11 cellular contexts compared by ENCODE assay signal in genomic region chr14:92577321-92577742, GRCh38.
DNase-seq lines count a peak whose midpoint lies in the region; ATAC-seq, FAIRE-seq and TF ChIP-seq lines count a peak whose summit lies in the region.
"Had no signal": no experiment of that assay in that cellular context is flagged by ENCODE, and none has a peak within 500 bp of the region (broad histone marks: within the 10 kb centered on the region; RNA-seq: fewer than 3 reads in every experiment).

No MANE protein-coding gene starts in this region.

- H3K9ac ChIP-seq in Loucy (ENCODE audit: low read depth, low read length, poor library complexity, severe bottlenecking): no peak overlapping the region

- no peak overlapping the region for H3K4me3 ChIP-seq in Loucy (ENCODE audit: low read length, poor library complexity, severe bottlenecking)
- no peak overlapping the region for H3K4me3 ChIP-seq in small intestine (ENCODE audit: low read depth in 1 of 2, low read length in 2 of 2)
- no peak overlapping the region for H3K4me3 ChIP-seq in adrenal gland
- H3K4me3 ChIP-seq: HAP-1 had no signal

- intact Hi-C loops in adrenal gland (cut with DNase I): no loop called here

- no peak overlapping the region for H2AFZ ChIP-seq in Loucy (ENCODE audit: low read length)

- H3F3A ChIP-seq in Loucy (ENCODE audit: low read depth): no peaks in the 10 kb centered on the region

- no peak for TF ChIP-seq POLR2A in adrenal gland (IDR thresholded peaks at IDR 0.05)

- DNase-seq in NK-92 treated with Interleukin-12 subunit alpha and Interleukin-12 subunit beta, amount 100 ng/mL, for 24 hours (lab: John Stamatoyannopoulos, UW): peak; percentile 50
- DNase-seq in NK-92 (lab: John Stamatoyannopoulos, UW; ENCODE audit: unreplicated experiment): no peak
- DNase-seq in small intestine: no peak
- DNase-seq in DMS79 (lab: John Stamatoyannopoulos, UW): no peak
- DNase-seq in adrenal gland: no peak
- no peak for DNase-seq in superior temporal gyrus (ENCODE audit: extremely low spot score)

- peaks cover 68% of the 10 kb centered on the region; the same call in 1 of the 2 replicates for H3K36me3 ChIP-seq in Loucy (ENCODE audit: insufficient read depth, low read length)
- no peaks in the 10 kb centered on the region for H3K36me3 ChIP-seq in small intestine (ENCODE audit: control insufficient read depth in 2 of 2, insufficient read depth in 2 of 2, low read length in 2 of 2)
- peaks cover 0 to 10% of the 10 kb centered on the region in 2 donors for H3K36me3 ChIP-seq in adrenal gland (replicated peaks in 1 of 2)
- H3K36me3 ChIP-seq: HAP-1 had no signal

- H3K27me3 ChIP-seq in Loucy (ENCODE audit: insufficient read depth, low read length, poor library complexity, severe bottlenecking) (no peaks in the 10 kb centered on the region), small intestine (ENCODE audit: control insufficient read depth in 2 of 2, insufficient read depth in 2 of 2, low read length in 2 of 2) (no peaks in the 10 kb centered on the region), adrenal gland (no peaks in the 10 kb centered on the region)

- H3K9me3 ChIP-seq in Loucy (ENCODE audit: insufficient read depth, low read depth, low read length) (no peaks in the 10 kb centered on the region), small intestine (ENCODE audit: control insufficient read depth, low read depth) (no peaks in the 10 kb centered on the region), adrenal gland (replicated peaks in 1 of 3) (no peaks in the 10 kb centered on the region)
- H3K9me3 ChIP-seq: HAP-1 had no signal

- TF ChIP-seq CTCF in Loucy (conservative IDR thresholded peaks at IDR 0.05; ENCODE audit: low read length) (no peak), adrenal gland (IDR thresholded peaks at IDR 0.05) (no peak)

- H3K4me2 ChIP-seq in Loucy (ENCODE audit: low read depth, low read length, poor library complexity, severe bottlenecking): peak overlapping the region; percentile 16

- 66 to 78% (median 72%) methylated on average over 13 of the region's 13 CpGs for WGBS in small intestine, 3 donors
- 78 to 88% (median 84%) methylated on average over 13 of the region's 13 CpGs for WGBS in adrenal gland, 4 donors

- peak overlapping the region; percentile 22 to 29 for H3K27ac ChIP-seq in small intestine (ENCODE audit: low read depth in 1 of 2, low read length in 1 of 2)
- H3K27ac ChIP-seq in adrenal gland: no peak overlapping the region
- H3K27ac ChIP-seq: 22Rv1 had no signal

- no peak for FAIRE-seq in small intestine (lab: Jason Lieb, UNC)

- peaks cover 10% of the 10 kb centered on the region; the same call in 1 of the 2 replicates for H3K79me2 ChIP-seq in Loucy (ENCODE audit: insufficient read depth, low read length)

- no peaks in the 10 kb centered on the region for H3K9me2 ChIP-seq in Loucy (replicated peaks; ENCODE audit: low read depth, low read length)

- H4K20me1 ChIP-seq in Loucy (ENCODE audit: insufficient read depth, low read length, poor library complexity, severe bottlenecking): no peaks in the 10 kb centered on the region

- ATAC-seq in HG02610 (IDR thresholded peaks at IDR 0.05; ENCODE audit: unreplicated experiment): peak; percentile 79
- ATAC-seq: Panc1 had no signal

- H3K4me1 ChIP-seq in Loucy (ENCODE audit: insufficient read depth, low read length, poor library complexity, severe bottlenecking) (peaks cover 18% of the 10 kb centered on the region), small intestine (ENCODE audit: control insufficient read depth in 2 of 2, insufficient read depth in 1 of 2, low read depth in 1 of 2, low read length in 1 of 2) (no peaks in the 10 kb centered on the region), adrenal gland (replicated peaks in 1 of 2) (no peaks in the 10 kb centered on the region)
- H3K4me1 ChIP-seq: HAP-1 had no signal

Comparison
In these comparisons a context has a peak if more than half of its experiments do, and no peak if none do; other contexts are left out.
1. H3K27ac ChIP-seq: peak in small intestine (2 of 2); none in adrenal gland (0 of 5).